Comparison of ENCODE assay signal across 23 cellular contexts in genomic region chr7:157404002-157404401, GRCh38.
"Had no signal": no experiment of that assay in that cellular context is flagged by ENCODE, and none has a peak within 500 bp of the region (broad histone marks: within the 10 kb centered on the region; RNA-seq: fewer than 3 reads in every experiment).

No MANE protein-coding gene starts in this region.

- H3K27ac Mint-ChIP-seq: activated CD4-positive, alpha-beta memory T cell treated with anti-CD3 and anti-CD28 coated beads, Interleukin-2, amount 10 ng/mL, durations not matched to agents 7 days and 5 days; activated CD4-positive, alpha-beta T cell treated with anti-CD3 and anti-CD28 coated beads, Interleukin-2, amount 10 ng/mL, durations not matched to agents 24 days and 14 days; activated CD8-positive, alpha-beta memory T cell treated with anti-CD3 and anti-CD28 coated beads, Interleukin-2, amount 10 ng/mL, durations not matched to agents 7 days and 5 days; activated naive CD4-positive, alpha-beta T cell treated with anti-CD3 and anti-CD28 coated beads, Interleukin-2, amount 10 ng/mL, durations not matched to agents 7 days and 5 days had no signal

- DNase-seq: activated CD4-positive, alpha-beta memory T cell treated with anti-CD3 and anti-CD28 coated beads, Interleukin-2, amount 10 ng/mL, durations not matched to agents 7 days and 5 days; activated CD4-positive, alpha-beta T cell treated with anti-CD3 and anti-CD28 coated beads, Interleukin-2, amount 10 ng/mL, durations not matched to agents 24 days and 14 days; activated CD8-positive, alpha-beta memory T cell treated with anti-CD3 and anti-CD28 coated beads, Interleukin-2, amount 10 ng/mL, durations not matched to agents 7 days and 5 days; activated effector memory CD4-positive, alpha-beta T cell treated with anti-CD3 and anti-CD28 coated beads, Interleukin-2, amount 50 U/mL, for 16 hours; activated naive CD4-positive, alpha-beta T cell treated with anti-CD3 and anti-CD28 coated beads, Interleukin-2, amount 10 ng/mL, durations not matched to agents 7 days and 5 days; activated T-cell treated with anti-CD3 and anti-CD28 coated beads for 4 hours; amygdala; cortex of kidney; hippocampal formation; kidney glomerular epithelial cell; midbrain; ovary; psoas muscle; right cardiac atrium; stimulated activated CD4-positive, alpha-beta T cell treated with anti-CD3 and anti-CD28 coated beads, Interleukin-12 subunit alpha, Interleukin-12 subunit beta, amount 100 ng/mL, for 4 hours; stimulated activated naive CD8-positive, alpha-beta T cell treated with anti-CD3 and anti-CD28 coated beads, Interleukin-15, amount 100 ng/mL, for 72 hours; T1000; tibial artery had no signal

- H3K9me3 ChIP-seq: left lung, neutrophil, ovary, psoas muscle, tibial artery had no signal

- H3K27me3 ChIP-seq: left lung, neutrophil, ovary, tibial artery had no signal

- H3K9me3 Mint-ChIP-seq: activated CD4-positive, alpha-beta memory T cell treated with anti-CD3 and anti-CD28 coated beads, Interleukin-2, amount 10 ng/mL, durations not matched to agents 7 days and 5 days; activated CD4-positive, alpha-beta T cell treated with anti-CD3 and anti-CD28 coated beads, Interleukin-2, amount 10 ng/mL, durations not matched to agents 24 days and 14 days; activated naive CD4-positive, alpha-beta T cell treated with anti-CD3 and anti-CD28 coated beads, Interleukin-2, amount 10 ng/mL, durations not matched to agents 7 days and 5 days; natural killer cell treated with Interleukin-12 subunit alpha and Interleukin-12 subunit beta and Interleukin-15 and Interleukin-18, amount 100 ng/mL, for 72 hours; stimulated activated naive CD8-positive, alpha-beta T cell treated with anti-CD3 and anti-CD28 coated beads, Interleukin-15, amount 100 ng/mL, for 72 hours had no signal

- ATAC-seq: activated CD8-positive, alpha-beta memory T cell treated with anti-CD3 and anti-CD28 coated beads, Interleukin-2, amount 10 ng/mL, durations not matched to agents 7 days and 5 days; natural killer cell treated with Interleukin-12 subunit alpha and Interleukin-12 subunit beta and Interleukin-15 and Interleukin-18, amount 100 ng/mL, for 72 hours; psoas muscle; right cardiac atrium had no signal

- H3K27me3 Mint-ChIP-seq: activated CD4-positive, alpha-beta memory T cell treated with anti-CD3 and anti-CD28 coated beads, Interleukin-2, amount 10 ng/mL, durations not matched to agents 7 days and 5 days; activated CD4-positive, alpha-beta T cell treated with anti-CD3 and anti-CD28 coated beads, Interleukin-2, amount 10 ng/mL, durations not matched to agents 24 days and 14 days; activated CD8-positive, alpha-beta memory T cell treated with anti-CD3 and anti-CD28 coated beads, Interleukin-2, amount 10 ng/mL, durations not matched to agents 7 days and 5 days; activated naive CD4-positive, alpha-beta T cell treated with anti-CD3 and anti-CD28 coated beads, Interleukin-2, amount 10 ng/mL, durations not matched to agents 7 days and 5 days; natural killer cell treated with Interleukin-12 subunit alpha and Interleukin-12 subunit beta and Interleukin-15 and Interleukin-18, amount 100 ng/mL, for 72 hours; stimulated activated naive CD8-positive, alpha-beta T cell treated with anti-CD3 and anti-CD28 coated beads, Interleukin-15, amount 100 ng/mL, for 72 hours had no signal

- H3K4me3 Mint-ChIP-seq: activated CD4-positive, alpha-beta memory T cell treated with anti-CD3 and anti-CD28 coated beads, Interleukin-2, amount 10 ng/mL, durations not matched to agents 7 days and 5 days; activated CD4-positive, alpha-beta T cell treated with anti-CD3 and anti-CD28 coated beads, Interleukin-2, amount 10 ng/mL, durations not matched to agents 24 days and 14 days; activated CD8-positive, alpha-beta memory T cell treated with anti-CD3 and anti-CD28 coated beads, Interleukin-2, amount 10 ng/mL, durations not matched to agents 7 days and 5 days; activated naive CD4-positive, alpha-beta T cell treated with anti-CD3 and anti-CD28 coated beads, Interleukin-2, amount 10 ng/mL, durations not matched to agents 7 days and 5 days; natural killer cell treated with Interleukin-12 subunit alpha and Interleukin-12 subunit beta and Interleukin-15 and Interleukin-18, amount 100 ng/mL, for 72 hours; stimulated activated naive CD8-positive, alpha-beta T cell treated with anti-CD3 and anti-CD28 coated beads, Interleukin-15, amount 100 ng/mL, for 72 hours had no signal

- H3K27ac ChIP-seq: left lung, tibial artery had no signal

- H3K4me3 ChIP-seq: left lung, ovary, psoas muscle, tibial artery had no signal

- H3K36me3 ChIP-seq: ovary had no signal

- H3K36me3 Mint-ChIP-seq: natural killer cell treated with Interleukin-12 subunit alpha and Interleukin-12 subunit beta and Interleukin-15 and Interleukin-18, amount 100 ng/mL, for 72 hours had no signal

- FAIRE-seq: bronchial epithelial cell, endometrium had no signal
